Comparison of ENCODE assay signal across 1 cellular context in genomic region chr9:35646583-35647265, GRCh38.
TF ChIP-seq lines count a peak whose summit lies in the region.

No MANE protein-coding gene starts in this region.

TF ChIP-seq in HCT116, 20 proteins besides CTCF, POLR2A, EP300 and RAD21 (continued from another document):
- TF ChIP-seq ATF3 (IDR thresholded peaks at IDR 0.05) (no peak), ZFX (IDR thresholded peaks at IDR 0.05) (peak; percentile 43; the same call in 1 of the 2 replicates), POLR2AphosphoS5 (IDR thresholded peaks at IDR 0.05; ENCODE audit: low read depth, low read length) (peak; percentile 67), ZNF274 (IDR thresholded peaks at IDR 0.05; ENCODE audit: low read depth, low read length) (no peak), MAX (IDR thresholded peaks at IDR 0.05) (peak; percentile 46; the same call in 1 of the 2 replicates), EZH2phosphoT487 (IDR thresholded peaks at IDR 0.05; ENCODE audit: borderline replicate concordance) (no peak)
TF ChIP-seq in HCT116: peak in this region for 7.
